In the genomic region with DNA sequence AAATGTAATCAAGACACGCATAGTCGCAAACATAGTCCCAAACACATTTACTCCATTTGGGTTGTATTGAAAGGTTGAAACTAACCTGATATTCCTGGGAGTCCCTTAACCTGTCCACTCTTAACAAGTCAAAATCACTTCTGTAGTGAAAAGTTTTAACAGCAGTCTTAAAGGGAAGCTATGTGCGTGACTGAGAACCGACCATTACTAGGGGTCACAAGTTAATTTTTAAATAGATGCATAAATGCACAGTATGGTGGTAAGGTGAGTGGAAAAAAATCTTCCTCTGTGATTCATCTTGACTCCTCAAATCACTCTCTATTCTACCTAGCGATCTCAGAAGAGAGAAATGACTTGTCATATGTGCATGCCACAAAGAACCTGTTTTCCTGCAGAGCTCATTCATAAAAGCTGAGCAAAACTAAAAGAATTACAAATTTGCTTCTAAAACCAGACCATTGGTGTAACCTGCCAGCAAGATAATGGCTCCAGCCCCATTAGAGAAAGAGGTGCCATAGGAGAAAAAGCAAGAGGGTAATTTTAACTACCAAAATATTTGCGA, we compare ENCODE assay signal across 10 cellular contexts. TPM values are rescaled to one million over a fixed set of nuclear protein-coding genes. Genes with fewer than 3 reads are reported as not detected.
DNase-seq lines count a peak whose midpoint lies in the region; ATAC-seq and TF ChIP-seq lines count a peak whose summit lies in the region.
"Had no signal": no experiment of that assay in that cellular context is flagged by ENCODE, and none has a peak within 500 bp of the region (broad histone marks: within the 10 kb centered on the region; RNA-seq: fewer than 3 reads in every experiment).

No MANE protein-coding gene starts in this region.

- H3K27me3 ChIP-seq in vagina: no peaks in the 10 kb centered on the region

- peak; percentile 68 for ATAC-seq in HG02970 (IDR thresholded peaks at IDR 0.05; ENCODE audit: low FRiP score, unreplicated experiment)
- ATAC-seq: left colon had no signal

- H3K27me3 Mint-ChIP-seq in activated CD4-positive, alpha-beta memory T cell treated with anti-CD3 and anti-CD28 coated beads, Interleukin-2, amount 10 ng/mL, durations not matched to agents 7 days and 5 days: no peaks in the 10 kb centered on the region

- TF ChIP-seq CTCF in vagina (IDR thresholded peaks at IDR 0.05): no peak

- no peak overlapping the region for H3K27ac ChIP-seq in vagina

- H3K36me3 ChIP-seq in vagina: no peaks in the 10 kb centered on the region

- POLR2A ChIA-PET in activated CD4-positive, alpha-beta memory T cell treated with anti-CD3 and anti-CD28 coated beads, Interleukin-2, amount 10 ng/mL, durations not matched to agents 7 days and 5 days (lab: Charles Lee): interaction anchor here (1.9 to 13.1 kb wide), 6 partner anchors 15 to 55 kb away, joined by 9 to 931 read pairs (median 40); partner anchors contain the start of genes CLDND1 and CPOX

- H3K4me3 ChIP-seq in GM08714 (ENCODE audit: low read length) (peak overlapping the region; percentile 91; the same call in 1 of the 2 replicates), vagina (no peak overlapping the region)

- peaks cover under 1% of the 10 kb centered on the region for H3K9me3 Mint-ChIP-seq in activated CD4-positive, alpha-beta memory T cell treated with anti-CD3 and anti-CD28 coated beads, Interleukin-2, amount 10 ng/mL, durations not matched to agents 7 days and 5 days

- peaks cover 58% of the 10 kb centered on the region for H3K4me1 Mint-ChIP-seq in activated CD4-positive, alpha-beta memory T cell treated with anti-CD3 and anti-CD28 coated beads, Interleukin-2, amount 10 ng/mL, durations not matched to agents 7 days and 5 days

- TF ChIP-seq POLR2A in GM19193 (IDR thresholded peaks at IDR 0.05; ENCODE audit: extremely low read depth, insufficient read depth, insufficient read length) (peak; percentile 68), vagina (IDR thresholded peaks at IDR 0.05) (no peak)

- peak overlapping the region; percentile 87 for H3K27ac Mint-ChIP-seq in activated CD4-positive, alpha-beta memory T cell treated with anti-CD3 and anti-CD28 coated beads, Interleukin-2, amount 10 ng/mL, durations not matched to agents 7 days and 5 days

- intact Hi-C loops in vagina (cut with DNase I): no loop called here

- CTCF ChIA-PET in activated CD4-positive, alpha-beta memory T cell treated with anti-CD3 and anti-CD28 coated beads, Interleukin-2, amount 10 ng/mL, durations not matched to agents 7 days and 5 days (lab: Charles Lee): interaction anchor here (1.0 to 2.8 kb wide), 14 partner anchors 9 to 66 kb away, joined by 3 to 15 read pairs (median 5); partner anchors contain the start of genes CLDND1 and CPOX

- H3K4me1 ChIP-seq in vagina: no peaks in the 10 kb centered on the region

- DNase-seq in activated CD4-positive, alpha-beta memory T cell treated with anti-CD3 and anti-CD28 coated beads, Interleukin-2, amount 10 ng/mL, durations not matched to agents 7 days and 5 days: no peak
- no peak for DNase-seq in vagina (ENCODE audit: extremely low spot score in 2 of 2)
- DNase-seq in NCI-H2171 treated with DMSO at 0.1 percent for 48 hours (lab: John Stamatoyannopoulos, UW): no peak
- DNase-seq in NCI-H345 (lab: John Stamatoyannopoulos, UW): no peak
- DNase-seq in NCI-H748 (lab: John Stamatoyannopoulos, UW; ENCODE audit: unreplicated experiment): no peak
- DNase-seq: left colon had no signal

- no peaks in the 10 kb centered on the region for H3K9me3 ChIP-seq in vagina

- H3K4me3 Mint-ChIP-seq in activated CD4-positive, alpha-beta memory T cell treated with anti-CD3 and anti-CD28 coated beads, Interleukin-2, amount 10 ng/mL, durations not matched to agents 7 days and 5 days: peak overlapping the region; percentile 66

- peaks cover 45% of the 10 kb centered on the region for H3K36me3 Mint-ChIP-seq in activated CD4-positive, alpha-beta memory T cell treated with anti-CD3 and anti-CD28 coated beads, Interleukin-2, amount 10 ng/mL, durations not matched to agents 7 days and 5 days (ENCODE audit: low read depth)

RNA-seq across cellular contexts. Expression of gene GPR15, which starts 4.8 kb away (rescaled TPM):
- 100 to 1,000 TPM; 111 TPM for total RNA-seq in activated CD4-positive, alpha-beta memory T cell treated with anti-CD3 and anti-CD28 coated beads, Interleukin-2, amount 10 ng/mL, durations not matched to agents 7 days and 5 days
- total RNA-seq in vagina: 1.2 TPM
- total RNA-seq: dermis microvascular lymphatic vessel endothelial cell had no signal

RNA-seq across cellular contexts. Expression of gene CLDND1, which starts 13.8 kb away (rescaled TPM):
- total RNA-seq in activated CD4-positive, alpha-beta memory T cell treated with anti-CD3 and anti-CD28 coated beads, Interleukin-2, amount 10 ng/mL, durations not matched to agents 7 days and 5 days: 100 to 1,000 TPM; 673 to 683 TPM
- 158 TPM for total RNA-seq in vagina

RNA-seq across cellular contexts. Expression of gene OR5K2, which starts 39.1 kb away (rescaled TPM):
- not detected for total RNA-seq in activated CD4-positive, alpha-beta memory T cell treated with anti-CD3 and anti-CD28 coated beads, Interleukin-2, amount 10 ng/mL, durations not matched to agents 7 days and 5 days
- not detected for total RNA-seq in vagina
- total RNA-seq: dermis microvascular lymphatic vessel endothelial cell, left colon had no signal

RNA-seq across cellular contexts. Expression of gene CPOX, which starts 56.9 kb away (rescaled TPM):
- total RNA-seq in activated CD4-positive, alpha-beta memory T cell treated with anti-CD3 and anti-CD28 coated beads, Interleukin-2, amount 10 ng/mL, durations not matched to agents 7 days and 5 days: 10 to 100 TPM; 75.9 to 78.0 TPM
- 21.4 TPM for total RNA-seq in vagina

Comparison
In these comparisons a context has a peak if more than half of its experiments do, and no peak if none do; other contexts are left out.
1. RNA of gene GPR15, which starts 4.8 kb away (total RNA-seq): 111 TPM in activated CD4-positive, alpha-beta memory T cell treated with anti-CD3 and anti-CD28 coated beads, Interleukin-2, amount 10 ng/mL, durations not matched to agents 7 days and 5 days; 1.2 TPM in vagina (single experiment); every median in the first group is over 10 times any median in the second.